Comparison of ENCODE assay signal across 8 cellular contexts in genomic region chr10:30671011-30671616, GRCh38. TPM values are rescaled to one million over a fixed set of nuclear protein-coding genes. Genes with fewer than 3 reads are reported as not detected.
A peak's percentile ranks its signal among the peaks of the same experiment; 100 is the strongest.
DNase-seq lines count a peak whose midpoint lies in the region; ATAC-seq and TF ChIP-seq lines count a peak whose summit lies in the region.

No MANE protein-coding gene starts in this region.

- H3K4me1 ChIP-seq in SJCRH30 (no peaks in the 10 kb centered on the region), left lung (no peaks in the 10 kb centered on the region), testis (no peaks in the 10 kb centered on the region)

- TF ChIP-seq CTCF in AG09319 (IDR thresholded peaks at IDR 0.05; ENCODE audit: low read depth, low read length) (peak; percentile 68), GM06990 (IDR thresholded peaks at IDR 0.05; ENCODE audit: insufficient read depth, low read length, poor library complexity, severe bottlenecking) (peak; percentile 81), left lung (IDR thresholded peaks at IDR 0.05) (peak; percentile 74 to 85), testis (IDR thresholded peaks at IDR 0.05) (peak; percentile 63 to 82 (median 77))

- H3K27me3 ChIP-seq in GM06990 (replicated peaks; ENCODE audit: control insufficient read depth, insufficient read depth, low read length) (no peaks in the 10 kb centered on the region; the same call in 1 of the 2 replicates), MG63 (no peaks in the 10 kb centered on the region), SJCRH30 (no peaks in the 10 kb centered on the region), left lung (no peaks in the 10 kb centered on the region), testis (no peaks in the 10 kb centered on the region)

- ATAC-seq in left lung (peak; percentile 90), HG03139 (IDR thresholded peaks at IDR 0.05; ENCODE audit: unreplicated experiment) (no peak)

- intact Hi-C loops in left lung (cut with DNase I), result no loop called here
- intact Hi-C loops in testis (cut with DNase I; ENCODE audit: low total_unique reads), result no loop called here

- WGBS in testis, 2 donors, result 35% methylated on average over 11 of the region's 11 CpGs

- H3K36me3 ChIP-seq in GM06990 (ENCODE audit: control insufficient read depth, insufficient read depth, low read length) (no peaks in the 10 kb centered on the region), MG63 (no peaks in the 10 kb centered on the region), SJCRH30 (no peaks in the 10 kb centered on the region), left lung (no peaks in the 10 kb centered on the region), testis (ENCODE audit: low read depth, missing control alignments) (no peaks in the 10 kb centered on the region)

- DNase-seq in AG09319 (ENCODE audit: extremely low read depth, low read depth), result peak; percentile 59
- DNase-seq in GM06990 (ENCODE audit: extremely low read depth, insufficient read length), result peak; percentile 25
- peak; percentile 23 for DNase-seq in MG63
- DNase-seq in SJCRH30, result peak; percentile 29 to 89
- peak; percentile 3 for DNase-seq in cerebellum (ENCODE audit: low spot score)
- DNase-seq in left lung, result no peak
- DNase-seq in testis, result peak; percentile 28

- H3K9me3 ChIP-seq in MG63, result no peaks in the 10 kb centered on the region
- no peaks in the 10 kb centered on the region for H3K9me3 ChIP-seq in SJCRH30 (replicated peaks)
- H3K9me3 ChIP-seq in left lung, result no peaks in the 10 kb centered on the region
- H3K9me3 ChIP-seq in testis, result no peaks in the 10 kb centered on the region

- H3K27ac ChIP-seq in SJCRH30 (no peak overlapping the region), left lung (no peak overlapping the region), testis (no peak overlapping the region)

- no peak overlapping the region; the same call in 1 of the 2 replicates for H3K4me3 ChIP-seq in GM06990 (replicated peaks; ENCODE audit: low read depth, low read length)
- H3K4me3 ChIP-seq in MG63, result peak overlapping the region; percentile 24
- H3K4me3 ChIP-seq in SJCRH30, result peak overlapping the region; percentile 17; the same call in 1 of the 2 replicates
- peak overlapping the region in 1 of 2 donors; percentile 3 for H3K4me3 ChIP-seq in left lung
- H3K4me3 ChIP-seq in testis, result no peak overlapping the region

- TF ChIP-seq POLR2A in testis (IDR thresholded peaks at IDR 0.05), result no peak

RNA-seq across cellular contexts. Expression of gene LYZL2, which starts 41.6 kb away (rescaled TPM):
- total RNA-seq in MG63 (2014; rRNA removed; shearing (Covaris generic); ENCODE audit: low replicate concordance), result not detected in 2 replicates
- total RNA-seq in SJCRH30 (2014; rRNA removed; shearing (Covaris generic)), result not detected in 2 replicates
- total RNA-seq in cerebellum (not detected), left lung (not detected), testis (10 to 100 TPM; 48.7 to 88.9 TPM)
- 100 TPM for polyA plus RNA-seq in testis (ENCODE audit: insufficient read depth, low read depth, low replicate concordance)

Comparison
In these comparisons a context has a peak if more than half of its experiments do, and no peak if none do; other contexts are left out.
1. DNase-seq: peak in AG09319 (single experiment), GM06990 (single experiment), MG63 (single experiment), SJCRH30 (2 of 2), cerebellum (single experiment) and testis (single experiment); none in left lung (0 of 2).
2. H3K4me3 ChIP-seq: peak in MG63 (single experiment) and SJCRH30 (single experiment); none in GM06990 (single experiment) and testis (0 of 2).
3. RNA of gene LYZL2, which starts 41.6 kb away (total RNA-seq): 48.7 to 88.9 TPM in testis; not detected in MG63, not detected in SJCRH30, not detected in cerebellum (single experiment) and not detected in left lung; every median in the first group is over 10 times any median in the second.
4. Peak in every context shown above with its lines, with median percentiles within 50 percentile points of each other: CTCF ChIP-seq.